In genomic region chr13:72500851-72501250, GRCh38 we compare ENCODE assay signal across 23 cellular contexts.
"Had no signal": no experiment of that assay in that cellular context is flagged by ENCODE, and none has a peak within 500 bp of the region (broad histone marks: within the 10 kb centered on the region; RNA-seq: fewer than 3 reads in every experiment).

No MANE protein-coding gene starts in this region.

- FAIRE-seq: endometrium, frontal cortex had no signal

- ATAC-seq: effector memory CD8-positive, alpha-beta T cell; gastroesophageal sphincter; heart right ventricle; left cardiac atrium; left lung; left ventricle myocardium superior; lower lobe of right lung; mucosa of descending colon had no signal

- H3K4me1 Mint-ChIP-seq: endodermal cell, naive B cell had no signal

- H3K36me3 ChIP-seq: colonic mucosa, esophagus muscularis mucosa, gastroesophageal sphincter, heart right ventricle, left lung, lower lobe of right lung had no signal

- H3K9me3 ChIP-seq: colonic mucosa, esophagus muscularis mucosa, gastroesophageal sphincter, heart right ventricle, left lung, lower lobe of right lung, mucosa of descending colon had no signal

- H3K27me3 ChIP-seq: colonic mucosa, esophagus muscularis mucosa, gastroesophageal sphincter, heart right ventricle, left lung had no signal

- DNase-seq: colonic mucosa; cortex of kidney; effector CD8-positive, alpha-beta T cell; effector memory CD8-positive, alpha-beta T cell; endodermal cell; foreskin fibroblast; head of caudate nucleus; heart right ventricle; hippocampal formation; islet precursor cell; left cardiac atrium; left lung; left ventricle myocardium superior; lower lobe of right lung; mesenchymal stem cell; mucosa of descending colon; naive B cell had no signal

- H3K9me3 Mint-ChIP-seq: dendritic cell treated with granulocyte-macrophage colony-stimulating factor and Interleukin-4, amounts not matched to agents 40 ng/mL and 50 ng/mL, for 4 days; endodermal cell; mesothelial cell of epicardium had no signal

- H3K4me1 ChIP-seq: colonic mucosa, esophagus muscularis mucosa, gastroesophageal sphincter, heart right ventricle, left lung, lower lobe of right lung had no signal

- H3K4me3 Mint-ChIP-seq: dendritic cell treated with granulocyte-macrophage colony-stimulating factor and Interleukin-4, amounts not matched to agents 40 ng/mL and 50 ng/mL, for 4 days; effector memory CD8-positive, alpha-beta T cell; endodermal cell; mesothelial cell of epicardium; naive B cell had no signal

- H3K4me3 ChIP-seq: colonic mucosa, esophagus muscularis mucosa, gastroesophageal sphincter, heart right ventricle, left lung, lower lobe of right lung, mucosa of descending colon had no signal

- H3K27ac Mint-ChIP-seq: dendritic cell treated with granulocyte-macrophage colony-stimulating factor and Interleukin-4, amounts not matched to agents 40 ng/mL and 50 ng/mL, for 4 days; effector memory CD8-positive, alpha-beta T cell; endodermal cell; mesothelial cell of epicardium; naive B cell had no signal

- H3K36me3 Mint-ChIP-seq: mesothelial cell of epicardium, naive B cell had no signal

- H3K27me3 Mint-ChIP-seq: dendritic cell treated with granulocyte-macrophage colony-stimulating factor and Interleukin-4, amounts not matched to agents 40 ng/mL and 50 ng/mL, for 4 days; effector memory CD8-positive, alpha-beta T cell; naive B cell had no signal

- H3K27ac ChIP-seq: colonic mucosa, esophagus muscularis mucosa, gastroesophageal sphincter, heart right ventricle, left lung, lower lobe of right lung had no signal
